1 cellular context compared by ENCODE assay signal in genomic region chrX:136183917-136184316, GRCh38.
TF ChIP-seq lines count a peak whose summit lies in the region.

No MANE protein-coding gene starts in this region.

TF ChIP-seq in IMR-90, 13 proteins besides CTCF, POLR2A, EP300 and RAD21:
- TF ChIP-seq SMC3 (IDR thresholded peaks at IDR 0.05; ENCODE audit: low read depth, low read length) (no peak), RCOR1 (IDR thresholded peaks at IDR 0.05; ENCODE audit: insufficient replicate concordance, low read length) (no peak), CEBPB (IDR thresholded peaks at IDR 0.05; ENCODE audit: low read depth, low read length) (no peak), MAZ (IDR thresholded peaks at IDR 0.05; ENCODE audit: borderline replicate concordance, low read depth, low read length) (no peak), CHD1 (IDR thresholded peaks at IDR 0.05; ENCODE audit: low read depth, low read length) (no peak), MXI1 (IDR thresholded peaks at IDR 0.05; ENCODE audit: borderline replicate concordance, low read depth, low read length) (no peak), BHLHE40 (IDR thresholded peaks at IDR 0.05; ENCODE audit: low read depth, low read length) (no peak), NFE2L2 (IDR thresholded peaks at IDR 0.05; ENCODE audit: low read depth, low read length) (no peak), USF2 (IDR thresholded peaks at IDR 0.05; ENCODE audit: low read depth, low read length) (no peak), RFX5 (IDR thresholded peaks at IDR 0.05; ENCODE audit: low read depth, low read length) (no peak), ELK1 (IDR thresholded peaks at IDR 0.05; ENCODE audit: borderline replicate concordance, low read depth, low read length) (no peak), MAFK (IDR thresholded peaks at IDR 0.05; ENCODE audit: low read depth, low read length) (no peak), FOS (IDR thresholded peaks at IDR 0.05; ENCODE audit: low read depth, low read length) (no peak)
